ENCODE assay signal across 9 cellular contexts in genomic region chr2:832635-833034, GRCh38.
"Had no signal": no experiment of that assay in that cellular context is flagged by ENCODE, and none has a peak within 500 bp of the region (broad histone marks: within the 10 kb centered on the region; RNA-seq: fewer than 3 reads in every experiment).

No MANE protein-coding gene starts in this region.

- H2AFZ ChIP-seq: GM23248, GM23338 had no signal

- H3K4me2 ChIP-seq: GM23338 had no signal

- H3K27ac Mint-ChIP-seq: GM23338, H9, HFFc6 had no signal

- DNase-seq: GM23248, GOT3, H7, H9, HCEC 1CT, HFFc6 had no signal

- H3K4me1 ChIP-seq: HAP-1 had no signal

- H3K4me3 Mint-ChIP-seq: GM23338, H9, HFFc6 had no signal

- H3K36me3 ChIP-seq: HAP-1 had no signal

- H3K9me3 ChIP-seq: HAP-1 had no signal

- H3K9me3 Mint-ChIP-seq: GM23338, H9 had no signal

- H3K4me3 ChIP-seq: GM23248, GM23338, HAP-1 had no signal

- ATAC-seq: GM23338, HCT116 had no signal

- H3K27ac ChIP-seq: GM23248 had no signal
